Comparison of ENCODE assay signal across 12 cellular contexts in the genomic region with DNA sequence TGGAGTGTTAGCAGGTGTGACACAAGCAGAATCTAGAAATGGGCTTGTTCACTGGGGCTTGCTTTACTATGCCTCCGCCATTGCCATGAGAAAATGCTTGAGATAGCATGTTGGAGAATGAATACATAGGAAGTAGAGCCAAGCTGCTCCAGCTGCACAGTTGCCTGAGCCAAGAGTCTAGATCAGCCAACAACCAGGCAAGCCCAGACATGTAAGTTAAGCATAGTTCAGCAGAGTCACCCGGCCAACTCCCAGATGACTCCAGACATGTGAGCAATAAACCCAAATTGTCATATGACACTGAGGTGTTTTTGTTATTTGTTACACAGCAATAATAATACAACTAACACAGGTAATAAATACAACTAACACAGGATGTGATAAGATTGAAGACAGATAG.
A peak's percentile ranks its signal among the peaks of the same experiment; 100 is the strongest.
DNase-seq lines count a peak whose midpoint lies in the region; ATAC-seq and TF ChIP-seq lines count a peak whose summit lies in the region.
"Had no signal": no experiment of that assay in that cellular context is flagged by ENCODE, and none has a peak within 500 bp of the region (broad histone marks: within the 10 kb centered on the region; RNA-seq: fewer than 3 reads in every experiment).

No MANE protein-coding gene starts in this region.

- DNase-seq in DMS 273 treated with DMSO at 0.1 percent for 48 hours (lab: John Stamatoyannopoulos, UW) (peak; percentile 57), LNCaP clone FGC (ENCODE audit: low read depth) (peak; percentile 42), adipocyte (ENCODE audit: low read depth) (peak; percentile 13), iris pigment epithelial cell (ENCODE audit: low read depth) (peak; percentile 69), GM13977 (ENCODE audit: low spot score) (no peak), NCI-H128 (lab: John Stamatoyannopoulos, UW; ENCODE audit: unreplicated experiment) (no peak)
- DNase-seq: activated CD8-positive, alpha-beta T cell treated with anti-CD3 and anti-CD28 coated beads, Interleukin-2, amount 10 ng/mL, durations not matched to agents 7 days and 5 days; stimulated activated CD4-positive, alpha-beta T cell treated with anti-CD3 and anti-CD28 coated beads, Interleukin-2, amount 100 ng/mL, for 48 hours; stimulated activated naive CD4-positive, alpha-beta T cell; T1000 had no signal

- H3K4me3 ChIP-seq in LNCaP clone FGC (ENCODE audit: low read depth, low read length) (no peak overlapping the region), adipocyte (ENCODE audit: low read length) (no peak overlapping the region)

- no peaks in the 10 kb centered on the region for H3K27me3 ChIP-seq in adipocyte (replicated peaks; ENCODE audit: control insufficient read depth, insufficient read depth, low read length)

- peaks cover 20% of the 10 kb centered on the region for H3K4me1 ChIP-seq in adipocyte (ENCODE audit: control insufficient read depth, insufficient read depth, low read length)

- in situ Hi-C loops in GM13977 (cut with MboI; ENCODE audit: low pct_unique_long_range_greater_than_20kb, low sequenced_read_pairs, unreplicated experiment), result no loop called here

- H3K9ac ChIP-seq in adipocyte (ENCODE audit: low read length), result no peak overlapping the region

- H3K36me3 ChIP-seq in adipocyte (ENCODE audit: control insufficient read depth, insufficient read depth, low read length, severe bottlenecking), result no peaks in the 10 kb centered on the region

- TF ChIP-seq CTCF in LNCaP clone FGC (IDR thresholded peaks at IDR 0.05; ENCODE audit: control insufficient read depth, extremely low read depth, insufficient read depth), result no peak
- no peak for TF ChIP-seq CTCF in GM13977 (IDR thresholded peaks at IDR 0.05; ENCODE audit: extremely low read depth, insufficient read depth, missing control alignments)

- peaks cover 9% of the 10 kb centered on the region for H3K9me3 ChIP-seq in adipocyte (ENCODE audit: control insufficient read depth, low read length)

- ATAC-seq in HG03469 (IDR thresholded peaks at IDR 0.05; ENCODE audit: unreplicated experiment) (no peak), GM21360 (IDR thresholded peaks at IDR 0.05; ENCODE audit: unreplicated experiment) (no peak)
- ATAC-seq: activated CD8-positive, alpha-beta T cell treated with anti-CD3 and anti-CD28 coated beads, Interleukin-2, amount 10 ng/mL, durations not matched to agents 7 days and 5 days had no signal

Comparison
In these comparisons a context has a peak if more than half of its experiments do, and no peak if none do; other contexts are left out.
1. DNase-seq: peak in DMS 273 treated with DMSO at 0.1 percent for 48 hours (single experiment), LNCaP clone FGC (single experiment), adipocyte (single experiment) and iris pigment epithelial cell (single experiment); none in GM13977 (single experiment) and NCI-H128 (single experiment).